ENCODE assay signal across 2 cellular contexts in the genomic region with DNA sequence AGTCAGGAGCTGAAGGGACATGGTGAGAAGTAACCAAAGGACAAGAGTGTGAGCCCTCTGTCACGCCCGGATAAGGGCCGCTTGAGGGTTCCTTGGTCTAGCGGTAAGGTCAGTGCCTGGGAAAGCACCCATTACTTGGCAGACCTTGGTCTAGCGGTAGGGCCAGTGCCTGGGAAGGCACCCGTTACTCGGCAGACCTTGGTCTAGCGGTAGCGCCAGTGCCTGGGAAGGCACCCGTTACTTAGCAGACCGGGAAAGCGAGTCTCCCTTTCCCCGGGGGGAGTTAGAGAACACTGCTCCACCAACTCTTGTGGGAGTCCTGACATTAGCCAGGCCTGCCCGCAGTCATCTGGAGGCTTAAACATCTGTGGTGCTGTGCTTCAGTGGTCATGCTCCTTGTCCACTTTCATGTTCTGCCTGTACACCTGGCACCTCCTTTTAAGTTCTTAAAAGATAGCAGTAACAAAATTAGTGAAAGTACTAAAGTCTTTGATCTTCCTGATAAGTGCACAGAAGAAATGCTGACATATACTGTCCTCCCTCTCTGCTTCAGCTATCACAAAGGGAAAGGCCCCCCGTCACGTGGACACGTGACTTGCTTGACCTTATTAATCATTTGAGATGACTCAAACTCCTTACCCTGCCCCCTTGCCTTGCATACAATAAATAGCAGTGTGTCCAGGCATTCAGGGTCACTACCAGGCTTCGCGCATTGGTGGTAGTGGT.
A peak's percentile ranks its signal among the peaks of the same experiment; 100 is the strongest.
TF ChIP-seq lines count a peak whose summit lies in the region.

No MANE protein-coding gene starts in this region.

TF ChIP-seq in SK-N-SH, 30 proteins besides CTCF, POLR2A, EP300 and RAD21:
- TF ChIP-seq, protein P1, sequence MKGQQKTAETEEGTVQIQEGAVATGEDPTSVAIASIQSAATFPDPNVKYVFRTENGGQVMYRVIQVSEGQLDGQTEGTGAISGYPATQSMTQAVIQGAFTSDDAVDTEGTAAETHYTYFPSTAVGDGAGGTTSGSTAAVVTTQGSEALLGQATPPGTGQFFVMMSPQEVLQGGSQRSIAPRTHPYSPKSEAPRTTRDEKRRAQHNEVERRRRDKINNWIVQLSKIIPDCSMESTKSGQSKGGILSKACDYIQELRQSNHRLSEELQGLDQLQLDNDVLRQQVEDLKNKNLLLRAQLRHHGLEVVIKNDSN (IDR thresholded peaks at IDR 0.05; ENCODE audit: borderline replicate concordance, low read depth) = peak; percentile 48; the same call in 1 of the 2 replicates
- TF ChIP-seq GABPA (IDR thresholded peaks at IDR 0.05; ENCODE audit: low read depth) = no peak

TF ChIP-seq in SK-N-SH treated with all-trans-retinoic acid at 6 μM for 48 hours, 23 proteins besides CTCF, POLR2A, EP300 and RAD21 (continued from another document):
- TF ChIP-seq RARB (CRISPR knock-in tag; IDR thresholded peaks at IDR 0.05) (no peak), SNAI2 (CRISPR knock-in tag; IDR thresholded peaks at IDR 0.05) (no peak), ISL1 (CRISPR knock-in tag; IDR thresholded peaks at IDR 0.05) (no peak)
- TF ChIP-seq, protein P2, sequence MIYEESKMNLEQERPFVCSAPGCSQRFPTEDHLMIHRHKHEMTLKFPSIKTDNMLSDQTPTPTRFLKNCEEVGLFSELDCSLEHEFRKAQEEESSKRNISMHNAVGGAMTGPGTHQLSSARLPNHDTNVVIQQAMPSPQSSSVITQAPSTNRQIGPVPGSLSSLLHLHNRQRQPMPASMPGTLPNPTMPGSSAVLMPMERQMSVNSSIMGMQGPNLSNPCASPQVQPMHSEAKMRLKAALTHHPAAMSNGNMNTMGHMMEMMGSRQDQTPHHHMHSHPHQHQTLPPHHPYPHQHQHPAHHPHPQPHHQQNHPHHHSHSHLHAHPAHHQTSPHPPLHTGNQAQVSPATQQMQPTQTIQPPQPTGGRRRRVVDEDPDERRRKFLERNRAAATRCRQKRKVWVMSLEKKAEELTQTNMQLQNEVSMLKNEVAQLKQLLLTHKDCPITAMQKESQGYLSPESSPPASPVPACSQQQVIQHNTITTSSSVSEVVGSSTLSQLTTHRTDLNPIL (CRISPR knock-in tag; IDR thresholded peaks at IDR 0.05; ENCODE audit: low read depth) = no peak
- TF ChIP-seq, protein P3, sequence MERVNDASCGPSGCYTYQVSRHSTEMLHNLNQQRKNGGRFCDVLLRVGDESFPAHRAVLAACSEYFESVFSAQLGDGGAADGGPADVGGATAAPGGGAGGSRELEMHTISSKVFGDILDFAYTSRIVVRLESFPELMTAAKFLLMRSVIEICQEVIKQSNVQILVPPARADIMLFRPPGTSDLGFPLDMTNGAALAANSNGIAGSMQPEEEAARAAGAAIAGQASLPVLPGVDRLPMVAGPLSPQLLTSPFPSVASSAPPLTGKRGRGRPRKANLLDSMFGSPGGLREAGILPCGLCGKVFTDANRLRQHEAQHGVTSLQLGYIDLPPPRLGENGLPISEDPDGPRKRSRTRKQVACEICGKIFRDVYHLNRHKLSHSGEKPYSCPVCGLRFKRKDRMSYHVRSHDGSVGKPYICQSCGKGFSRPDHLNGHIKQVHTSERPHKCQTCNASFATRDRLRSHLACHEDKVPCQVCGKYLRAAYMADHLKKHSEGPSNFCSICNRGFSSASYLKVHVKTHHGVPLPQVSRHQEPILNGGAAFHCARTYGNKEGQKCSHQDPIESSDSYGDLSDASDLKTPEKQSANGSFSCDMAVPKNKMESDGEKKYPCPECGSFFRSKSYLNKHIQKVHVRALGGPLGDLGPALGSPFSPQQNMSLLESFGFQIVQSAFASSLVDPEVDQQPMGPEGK (CRISPR knock-in tag; IDR thresholded peaks at IDR 0.05; ENCODE audit: borderline replicate concordance) = no peak
